9 cellular contexts compared by ENCODE assay signal in genomic region chr2:120287183-120288015, GRCh38. TPM values are rescaled to one million over a fixed set of nuclear protein-coding genes. Genes with fewer than 3 reads are reported as not detected.
DNase-seq lines count a peak whose midpoint lies in the region; ATAC-seq and TF ChIP-seq lines count a peak whose summit lies in the region.
"Had no signal": no experiment of that assay in that cellular context is flagged by ENCODE, and none has a peak within 500 bp of the region (broad histone marks: within the 10 kb centered on the region; RNA-seq: fewer than 3 reads in every experiment).

No MANE protein-coding gene starts in this region.

- H3K4me1 Mint-ChIP-seq in activated naive CD8-positive, alpha-beta T cell treated with anti-CD3 and anti-CD28 coated beads for 36 hours: peaks cover 17% of the 10 kb centered on the region

- H3K9me3 ChIP-seq in transverse colon: no peaks in the 10 kb centered on the region

- no peaks in the 10 kb centered on the region for H3K27me3 ChIP-seq in transverse colon

- no peak overlapping the region for H3K4me3 Mint-ChIP-seq in activated naive CD8-positive, alpha-beta T cell treated with anti-CD3 and anti-CD28 coated beads for 36 hours

- intact Hi-C loops in transverse colon (cut with DNase I; ENCODE audit: low total_unique reads): no loop called here

- peak; percentile 97 for ATAC-seq in GM21367 (IDR thresholded peaks at IDR 0.05; ENCODE audit: unreplicated experiment)
- peak; percentile 99 for ATAC-seq in HG03521 (IDR thresholded peaks at IDR 0.05; ENCODE audit: unreplicated experiment)

- TF ChIP-seq CTCF in transverse colon (IDR thresholded peaks at IDR 0.05): no peak

- peaks cover 18% of the 10 kb centered on the region for H3K36me3 Mint-ChIP-seq in activated naive CD8-positive, alpha-beta T cell treated with anti-CD3 and anti-CD28 coated beads for 36 hours

- peaks cover 0 to 8% (median 3%) of the 10 kb centered on the region in 4 donors for H3K36me3 ChIP-seq in transverse colon

- no peaks in the 10 kb centered on the region for H3K9me3 Mint-ChIP-seq in activated naive CD8-positive, alpha-beta T cell treated with anti-CD3 and anti-CD28 coated beads for 36 hours

- peaks cover 0 to 9% (median 0%) of the 10 kb centered on the region in 4 donors for H3K4me1 ChIP-seq in transverse colon

- 48 to 58% methylated on average over 5 to 8 of the region's 8 CpGs for WGBS in transverse colon (ENCODE audit: low coverage in 1 of 2), 2 donors

- H3K4me3 ChIP-seq in transverse colon: no peak overlapping the region
- H3K4me3 ChIP-seq: SK-N-MC had no signal

- no peak for TF ChIP-seq EP300 in transverse colon (IDR thresholded peaks at IDR 0.05; ENCODE audit: low read depth)

- peak overlapping the region in 1 of 4 donors; percentile 5 for H3K27ac ChIP-seq in transverse colon
- H3K27ac ChIP-seq: SK-N-MC had no signal

- peak overlapping the region; percentile 27 for H3K27ac Mint-ChIP-seq in activated naive CD8-positive, alpha-beta T cell treated with anti-CD3 and anti-CD28 coated beads for 36 hours

- H3K27me3 Mint-ChIP-seq in activated naive CD8-positive, alpha-beta T cell treated with anti-CD3 and anti-CD28 coated beads for 36 hours: no peaks in the 10 kb centered on the region

- DNase-seq in GF-D8 (lab: John Stamatoyannopoulos, UW): peak; percentile 61
- DNase-seq in activated naive CD8-positive, alpha-beta T cell treated with anti-CD3 and anti-CD28 coated beads for 36 hours: no peak
- peak; percentile 39 for DNase-seq in myocyte (ENCODE audit: low read depth)
- no peak for DNase-seq in transverse colon
- DNase-seq in cerebellar cortex (ENCODE audit: low spot score): no peak
- no peak for DNase-seq in NCI-H1436 treated with DMSO at 0.1 percent for 48 hours (lab: John Stamatoyannopoulos, UW)

- in situ Hi-C loops in transverse colon (cut with MboI; ENCODE audit: low pct_ligation_motif_present in 1 of 4, low pct_unique_long_range_greater_than_20kb in 1 of 4, low sequenced_read_pairs in 3 of 4): no loop called here

- no peak for TF ChIP-seq POLR2A in transverse colon (IDR thresholded peaks at IDR 0.05)

RNA-seq across cellular contexts. Expression of gene RALB, which starts 34.7 kb away (rescaled TPM):
- 10 to 100 TPM; 16.6 to 16.7 TPM for total RNA-seq in activated naive CD8-positive, alpha-beta T cell treated with anti-CD3 and anti-CD28 coated beads for 36 hours
- 34.2 and 34.5 TPM in 2 replicates for total RNA-seq in myocyte
- polyA plus RNA-seq in myocyte (2012): 41.5 TPM
- 10 to 100 TPM; 18.9 to 81.0 (median 59.4) TPM for total RNA-seq in transverse colon

RNA-seq across cellular contexts. Expression of gene INHBB, which starts 58.5 kb away (rescaled TPM):
- not detected for total RNA-seq in activated naive CD8-positive, alpha-beta T cell treated with anti-CD3 and anti-CD28 coated beads for 36 hours
- total RNA-seq in myocyte: 0.27 and 0.36 TPM in 2 replicates
- polyA plus RNA-seq in myocyte (2012): 15.1 TPM
- total RNA-seq in transverse colon: 1 to 10 TPM in 1 of 4 donors, under 1 TPM in 2, not detected in 1; 0.20 to 1.1 (median 0.41) TPM

Comparison
In these comparisons a context has a peak if more than half of its experiments do, and no peak if none do; other contexts are left out.
1. DNase-seq: peak in GF-D8 (single experiment) and myocyte (single experiment); none in activated naive CD8-positive, alpha-beta T cell treated with anti-CD3 and anti-CD28 coated beads for 36 hours (single experiment), transverse colon (single experiment), cerebellar cortex (single experiment) and NCI-H1436 treated with DMSO at 0.1 percent for 48 hours (single experiment).